In the genomic region with DNA sequence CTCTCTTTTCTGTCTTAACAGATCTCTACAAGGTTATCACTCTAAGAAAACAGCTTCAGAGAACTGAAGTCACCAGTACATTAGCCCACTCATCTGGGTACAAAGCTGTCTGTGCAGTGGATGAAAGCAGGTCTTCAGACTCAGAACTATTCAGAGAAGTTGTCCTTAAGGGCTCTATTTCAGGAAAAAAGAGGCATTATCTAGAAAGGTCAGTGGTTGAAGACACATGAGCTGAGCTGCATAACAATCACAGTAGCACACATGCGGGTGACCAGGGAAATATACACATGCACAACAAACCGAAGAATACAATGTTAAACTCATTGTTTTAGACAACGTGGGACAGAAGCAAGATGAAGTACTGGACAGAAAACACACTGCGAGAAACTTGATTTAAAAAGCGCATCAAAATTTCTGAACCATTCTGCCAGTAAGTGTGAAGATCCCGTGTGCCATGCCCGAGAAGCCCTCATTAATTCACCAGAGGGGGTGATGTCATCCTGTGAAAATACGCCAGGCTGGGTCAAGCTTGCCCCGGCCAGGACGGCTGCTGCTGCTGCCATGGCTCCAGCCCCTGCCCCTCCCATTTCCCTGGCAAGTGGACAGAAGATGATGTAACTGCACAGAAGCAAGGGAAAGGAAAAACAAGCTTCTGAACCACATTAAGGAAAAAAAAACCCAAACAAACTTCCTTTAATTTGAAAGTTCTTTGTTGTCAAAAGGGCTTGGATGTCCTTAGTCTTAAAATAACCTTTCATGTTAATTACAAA, we compare ENCODE assay signal across 8 cellular contexts. TPM values are rescaled to one million over a fixed set of nuclear protein-coding genes. Genes with fewer than 3 reads are reported as not detected.
A peak's percentile ranks its signal among the peaks of the same experiment; 100 is the strongest.
DNase-seq lines count a peak whose midpoint lies in the region; ATAC-seq and TF ChIP-seq lines count a peak whose summit lies in the region.

No MANE protein-coding gene starts in this region.

- TF ChIP-seq CTCF in endothelial cell (IDR thresholded peaks at IDR 0.05; ENCODE audit: unreplicated experiment) (no peak), vagina (IDR thresholded peaks at IDR 0.05) (no peak)

- peaks cover 24% of the 10 kb centered on the region for H3K36me3 Mint-ChIP-seq in endothelial cell (ENCODE audit: low read depth, unreplicated experiment)

- peaks cover 3% of the 10 kb centered on the region for H3K27me3 Mint-ChIP-seq in endothelial cell (ENCODE audit: unreplicated experiment)

- ATAC-seq in GM21390 (IDR thresholded peaks at IDR 0.05; ENCODE audit: unreplicated experiment), result no peak
- ATAC-seq in GM18517 (IDR thresholded peaks at IDR 0.05; ENCODE audit: unreplicated experiment), result no peak

- H3K27ac ChIP-seq in vagina, result peak overlapping the region; percentile 90

- peak; percentile 52 for DNase-seq in COLO668 (lab: John Stamatoyannopoulos, UW; ENCODE audit: unreplicated experiment)
- DNase-seq in NCI-H69 (lab: John Stamatoyannopoulos, UW), result peak; percentile 62
- peak; percentile 24 for DNase-seq in endothelial cell (ENCODE audit: low spot score)
- DNase-seq in mesenteric fat pad (ENCODE audit: low spot score), result peak; percentile 92
- no peak for DNase-seq in vagina (ENCODE audit: extremely low spot score in 2 of 2)
- no peak for DNase-seq in T-helper 2 cell

- peaks cover 4 to 38% of the 10 kb centered on the region in 2 donors for H3K36me3 ChIP-seq in vagina

- intact Hi-C loops in vagina (cut with DNase I), result no loop called here

- H3K4me1 Mint-ChIP-seq in endothelial cell (ENCODE audit: unreplicated experiment), result peaks cover 20% of the 10 kb centered on the region

- peak overlapping the region; percentile 52 for H3K4me3 Mint-ChIP-seq in endothelial cell (ENCODE audit: unreplicated experiment)

- H3K9me3 Mint-ChIP-seq in endothelial cell (ENCODE audit: unreplicated experiment), result no peaks in the 10 kb centered on the region

- no peak for TF ChIP-seq POLR2A in vagina (IDR thresholded peaks at IDR 0.05)

- H3K4me3 ChIP-seq in vagina, result peak overlapping the region in 1 of 2 donors; percentile 3

- H3K9me3 ChIP-seq in vagina, result no peaks in the 10 kb centered on the region

- H3K4me1 ChIP-seq in vagina, result peaks cover 45% of the 10 kb centered on the region

- no peaks in the 10 kb centered on the region for H3K27me3 ChIP-seq in vagina

- peak overlapping the region; percentile 92 for H3K27ac Mint-ChIP-seq in endothelial cell (ENCODE audit: unreplicated experiment)

RNA-seq across cellular contexts. Expression of a gene that starts 10.1 kb away (rescaled TPM):
- total RNA-seq in endothelial cell (ENCODE audit: unreplicated experiment) (138 TPM), mesenteric fat pad (162 TPM), vagina (149 TPM)

RNA-seq across cellular contexts. Expression of a gene that starts 44.8 kb away (rescaled TPM):
- total RNA-seq in endothelial cell (ENCODE audit: unreplicated experiment) (15.5 TPM), mesenteric fat pad (17.9 TPM), vagina (15.7 TPM)

Comparison
In these comparisons a context has a peak if more than half of its experiments do, and no peak if none do; other contexts are left out.
1. DNase-seq: peak in COLO668 (single experiment), NCI-H69 (single experiment), endothelial cell (single experiment) and mesenteric fat pad (single experiment); none in vagina (0 of 2) and T-helper 2 cell (0 of 5).